Comparison of ENCODE assay signal across 11 cellular contexts in the genomic region with DNA sequence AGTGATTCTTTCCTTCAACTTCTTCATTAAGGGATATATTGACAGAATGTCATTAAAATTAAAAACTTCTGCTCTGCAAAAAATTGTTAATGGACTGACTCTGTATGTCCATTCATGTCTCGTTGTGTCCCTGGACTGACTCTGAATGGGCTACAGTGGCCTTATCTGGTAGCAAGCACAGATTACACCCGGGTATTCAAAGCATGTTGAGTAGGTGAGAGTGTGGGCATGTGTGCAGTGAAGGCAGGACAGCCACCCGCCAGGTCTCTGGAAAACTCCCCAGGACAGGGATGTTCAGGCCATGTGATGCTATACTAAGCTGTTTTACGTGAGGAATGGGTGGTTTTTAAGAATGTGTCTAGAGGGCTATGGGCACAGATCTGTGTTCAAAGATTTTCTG. TPM values are rescaled to one million over a fixed set of nuclear protein-coding genes. Genes with fewer than 3 reads are reported as not detected.
"Had no signal": no experiment of that assay in that cellular context is flagged by ENCODE, and none has a peak within 500 bp of the region (broad histone marks: within the 10 kb centered on the region; RNA-seq: fewer than 3 reads in every experiment).

No MANE protein-coding gene starts in this region.

RNA-seq across cellular contexts. Expression of a gene that starts 7.2 kb away (rescaled TPM):
- total RNA-seq: adrenal gland; cardiac muscle cell; gastrocnemius medialis; heart left ventricle; mucosa of descending colon; omental fat pad; stomach; T-helper 1 cell treated with Interleukin-12 subunit alpha and Interleukin-12 subunit beta and Interleukin-4 antibody, amounts not matched to agents 30 ng/mL and 1 ng/mL, for 36 hours; ureter had no signal
- polyA plus RNA-seq: adrenal gland, cardiac muscle cell, heart left ventricle, psoas muscle, stomach had no signal

RNA-seq across cellular contexts. Expression of a gene that starts 24.6 kb away (rescaled TPM):
- total RNA-seq: stomach; T-helper 1 cell treated with Interleukin-12 subunit alpha and Interleukin-12 subunit beta and Interleukin-4 antibody, amounts not matched to agents 30 ng/mL and 1 ng/mL, for 36 hours; testis; ureter had no signal
- polyA plus RNA-seq: cardiac muscle cell, heart left ventricle, psoas muscle, stomach had no signal
